In the genomic region with DNA sequence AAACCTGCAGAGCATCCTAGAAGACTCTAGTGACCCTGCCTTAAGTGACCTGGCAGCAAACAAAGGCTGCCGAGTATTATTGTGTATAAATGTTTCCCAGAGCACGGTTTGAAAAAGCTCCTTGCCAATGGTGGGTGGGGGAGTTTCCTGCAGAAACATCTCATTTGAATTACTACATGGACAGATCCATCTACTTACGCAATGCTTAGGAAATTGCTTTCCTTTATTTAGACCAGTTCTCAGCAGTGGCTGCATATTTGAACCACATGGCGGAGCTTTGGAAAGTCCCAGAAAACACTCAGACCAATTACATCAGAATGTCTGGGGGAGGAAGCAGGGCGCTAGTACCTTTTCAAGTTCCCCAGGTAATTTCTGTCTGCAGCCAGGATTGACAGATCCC, we compare ENCODE assay signal across 9 cellular contexts.
DNase-seq lines count a peak whose midpoint lies in the region; ATAC-seq and TF ChIP-seq lines count a peak whose summit lies in the region.
"Had no signal": no experiment of that assay in that cellular context is flagged by ENCODE, and none has a peak within 500 bp of the region (broad histone marks: within the 10 kb centered on the region; RNA-seq: fewer than 3 reads in every experiment).

No MANE protein-coding gene starts in this region.

- peak; percentile 67 for ATAC-seq in WTC11
- ATAC-seq in heart right ventricle: peak; percentile 44 to 94 (median 86)
- ATAC-seq in gastrocnemius medialis: peak; percentile 69 to 79
- no peak for ATAC-seq in HG03097 (IDR thresholded peaks at IDR 0.05; ENCODE audit: low FRiP score, unreplicated experiment)

- H3K4me1 ChIP-seq in heart right ventricle: peaks cover 0 to 17% (median 4%) of the 10 kb centered on the region in 9 donors
- no peaks in the 10 kb centered on the region for H3K4me1 ChIP-seq in gastrocnemius medialis

- TF ChIP-seq POLR2A in gastrocnemius medialis (IDR thresholded peaks at IDR 0.05): no peak

- no peak overlapping the region for H3K4me3 Mint-ChIP-seq in WTC11
- H3K4me3 Mint-ChIP-seq in Calu3 (ENCODE audit: low read depth, unreplicated experiment): no peak overlapping the region

- H3K36me3 Mint-ChIP-seq in WTC11 (no peaks in the 10 kb centered on the region), Calu3 (ENCODE audit: insufficient read depth, unreplicated experiment) (no peaks in the 10 kb centered on the region)

- H3K9me3 ChIP-seq in heart right ventricle: peaks cover 0 to 3% (median 0%) of the 10 kb centered on the region in 11 donors
- no peaks in the 10 kb centered on the region for H3K9me3 ChIP-seq in gastrocnemius medialis

- peaks cover 21% of the 10 kb centered on the region for H3K4me1 Mint-ChIP-seq in WTC11
- H3K4me1 Mint-ChIP-seq in Calu3 (ENCODE audit: low read depth, unreplicated experiment): no peaks in the 10 kb centered on the region

- POLR2A ChIA-PET in WTC11 (lab: Charles Lee): no interaction called here

- peak overlapping the region in 3 of 10 donors; percentile 23 to 36 (median 26) for H3K27ac ChIP-seq in heart right ventricle
- no peak overlapping the region for H3K27ac ChIP-seq in gastrocnemius medialis

- H3K4me3 ChIP-seq in H7 (ENCODE audit: insufficient read depth, low read depth, low read length) (no peak overlapping the region), heart right ventricle (no peak overlapping the region), gastrocnemius medialis (no peak overlapping the region)

- in situ Hi-C loops in gastrocnemius medialis (cut with MboI; ENCODE audit: low sequenced_read_pairs in 4 of 4): no loop called here

- H3K9me3 Mint-ChIP-seq in WTC11 (peaks cover 10% of the 10 kb centered on the region), Calu3 (ENCODE audit: low read depth, unreplicated experiment) (peaks cover 16% of the 10 kb centered on the region)

- H3K27me3 Mint-ChIP-seq in WTC11 (ENCODE audit: low read depth): no peaks in the 10 kb centered on the region
- H3K27me3 Mint-ChIP-seq in Calu3 (ENCODE audit: unreplicated experiment): no peaks in the 10 kb centered on the region

- 33 to 44% methylated on average over 5 of the region's 5 CpGs for WGBS in heart right ventricle, 2 donors

- H3K27me3 ChIP-seq in H7 (ENCODE audit: control insufficient read depth, insufficient read depth, low read length) (no peaks in the 10 kb centered on the region), heart right ventricle (no peaks in the 10 kb centered on the region), gastrocnemius medialis (no peaks in the 10 kb centered on the region)

- intact Hi-C loops in heart right ventricle (cut with DNase I): no loop called here
- intact Hi-C loops in gastrocnemius medialis (cut with DNase I; ENCODE audit: low total_unique reads): no loop called here
- intact Hi-C loops in Calu3 (cut with micrococcal nuclease; ENCODE audit: unreplicated experiment): no loop called here

- CTCF ChIA-PET in WTC11 (lab: Charles Lee) (no interaction called here), Calu3 (lab: Charles Lee) (interaction anchor here (0.6 kb wide), 1 partner anchor 69 kb away, joined by 3 read pairs; no protein-coding TSS in a partner anchor)

- no TSS peak for BruUV-seq in Calu3 (replicated peaks; lab: Mats Ljungman, UMichigan)

- DNase-seq in H7 (peak; percentile 51), WTC11 (ENCODE audit: low spot score) (no peak), heart right ventricle (peak in 1 of 2 donors; percentile 40), gastrocnemius medialis (peak; percentile 16 to 31), Calu3 (no peak), DMS 273 (lab: John Stamatoyannopoulos, UW; ENCODE audit: unreplicated experiment) (no peak)
- DNase-seq in NK-92 treated with Interleukin-12 subunit alpha and Interleukin-12 subunit beta, amount 100 ng/mL, for 24 hours (lab: John Stamatoyannopoulos, UW): no peak
- DNase-seq: OCI-M1 had no signal

- peak overlapping the region; percentile 21; the same call in 1 of the 2 replicates for H3K27ac Mint-ChIP-seq in WTC11
- H3K27ac Mint-ChIP-seq in Calu3 (ENCODE audit: unreplicated experiment): no peak overlapping the region

- no peaks in the 10 kb centered on the region for H3K36me3 ChIP-seq in H7 (replicated peaks; ENCODE audit: control insufficient read depth, insufficient read depth, low read length)
- H3K36me3 ChIP-seq in heart right ventricle: no peaks in the 10 kb centered on the region
- H3K36me3 ChIP-seq in gastrocnemius medialis: no peaks in the 10 kb centered on the region

- TF ChIP-seq CTCF in WTC11 (IDR thresholded peaks at IDR 0.05) (no peak), heart right ventricle (IDR thresholded peaks at IDR 0.05) (no peak), gastrocnemius medialis (IDR thresholded peaks at IDR 0.05 in 4 of 5, conservative IDR thresholded peaks at IDR 0.05 in 1 of 5) (no peak), Calu3 (IDR thresholded peaks at IDR 0.05; ENCODE audit: unreplicated experiment) (no peak)

TF ChIP-seq in WTC11, 78 proteins besides CTCF, POLR2A, EP300 and RAD21 (continues in another document):
- TF ChIP-seq OVOL2 (CRISPR knock-in tag; IDR thresholded peaks at IDR 0.05; ENCODE audit: borderline replicate concordance) (no peak), E2F5 (CRISPR knock-in tag; IDR thresholded peaks at IDR 0.05) (no peak), KAT7 (CRISPR knock-in tag; IDR thresholded peaks at IDR 0.05; ENCODE audit: borderline replicate concordance) (no peak), ZNF671 (CRISPR knock-in tag; IDR thresholded peaks at IDR 0.05) (no peak), PRDM15 (CRISPR knock-in tag; IDR thresholded peaks at IDR 0.05) (no peak), ZBTB21 (CRISPR knock-in tag; IDR thresholded peaks at IDR 0.05; ENCODE audit: borderline replicate concordance) (no peak), SMAD3 (CRISPR knock-in tag; IDR thresholded peaks at IDR 0.05; ENCODE audit: borderline replicate concordance) (no peak), CDX4 (CRISPR knock-in tag; IDR thresholded peaks at IDR 0.05; ENCODE audit: borderline replicate concordance) (no peak)
- TF ChIP-seq, protein P1, sequence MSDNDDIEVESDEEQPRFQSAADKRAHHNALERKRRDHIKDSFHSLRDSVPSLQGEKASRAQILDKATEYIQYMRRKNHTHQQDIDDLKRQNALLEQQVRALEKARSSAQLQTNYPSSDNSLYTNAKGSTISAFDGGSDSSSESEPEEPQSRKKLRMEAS (CRISPR knock-in tag; IDR thresholded peaks at IDR 0.05): no peak
- TF ChIP-seq, protein P2, sequence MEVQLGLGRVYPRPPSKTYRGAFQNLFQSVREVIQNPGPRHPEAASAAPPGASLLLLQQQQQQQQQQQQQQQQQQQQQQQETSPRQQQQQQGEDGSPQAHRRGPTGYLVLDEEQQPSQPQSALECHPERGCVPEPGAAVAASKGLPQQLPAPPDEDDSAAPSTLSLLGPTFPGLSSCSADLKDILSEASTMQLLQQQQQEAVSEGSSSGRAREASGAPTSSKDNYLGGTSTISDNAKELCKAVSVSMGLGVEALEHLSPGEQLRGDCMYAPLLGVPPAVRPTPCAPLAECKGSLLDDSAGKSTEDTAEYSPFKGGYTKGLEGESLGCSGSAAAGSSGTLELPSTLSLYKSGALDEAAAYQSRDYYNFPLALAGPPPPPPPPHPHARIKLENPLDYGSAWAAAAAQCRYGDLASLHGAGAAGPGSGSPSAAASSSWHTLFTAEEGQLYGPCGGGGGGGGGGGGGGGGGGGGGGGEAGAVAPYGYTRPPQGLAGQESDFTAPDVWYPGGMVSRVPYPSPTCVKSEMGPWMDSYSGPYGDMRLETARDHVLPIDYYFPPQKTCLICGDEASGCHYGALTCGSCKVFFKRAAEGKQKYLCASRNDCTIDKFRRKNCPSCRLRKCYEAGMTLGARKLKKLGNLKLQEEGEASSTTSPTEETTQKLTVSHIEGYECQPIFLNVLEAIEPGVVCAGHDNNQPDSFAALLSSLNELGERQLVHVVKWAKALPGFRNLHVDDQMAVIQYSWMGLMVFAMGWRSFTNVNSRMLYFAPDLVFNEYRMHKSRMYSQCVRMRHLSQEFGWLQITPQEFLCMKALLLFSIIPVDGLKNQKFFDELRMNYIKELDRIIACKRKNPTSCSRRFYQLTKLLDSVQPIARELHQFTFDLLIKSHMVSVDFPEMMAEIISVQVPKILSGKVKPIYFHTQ (CRISPR knock-in tag; IDR thresholded peaks at IDR 0.05): no peak

Comparison
In these comparisons a context has a peak if more than half of its experiments do, and no peak if none do; other contexts are left out.
1. DNase-seq: peak in H7 (single experiment) and gastrocnemius medialis (2 of 2); none in WTC11 (single experiment), Calu3 (single experiment), DMS 273 (single experiment) and NK-92 treated with Interleukin-12 subunit alpha and Interleukin-12 subunit beta, amount 100 ng/mL, for 24 hours (single experiment).